In the genomic region with DNA sequence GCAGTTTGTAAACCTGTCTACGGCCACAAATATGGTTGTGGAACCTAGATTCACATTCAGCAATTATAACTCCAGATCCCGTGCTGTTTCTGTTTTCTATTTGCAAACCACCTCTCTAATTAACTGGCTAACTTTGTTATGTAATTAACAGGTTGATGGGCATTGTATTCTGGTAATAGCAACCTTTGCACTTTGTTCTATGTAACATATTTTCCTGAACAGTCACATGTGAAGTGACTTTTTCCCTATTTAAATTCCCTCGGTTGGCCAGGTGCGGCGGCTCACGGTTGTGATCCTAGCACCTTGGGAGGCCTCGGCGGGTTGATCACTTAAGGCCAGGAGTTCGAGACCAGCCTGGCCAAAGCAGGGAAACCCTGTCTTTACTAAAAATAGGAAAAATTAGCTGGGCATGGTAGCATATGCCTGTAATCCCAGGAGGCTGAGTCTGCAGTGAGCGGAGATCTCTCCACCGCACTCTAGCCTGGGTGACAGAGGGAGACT, we compare ENCODE assay signal across 8 cellular contexts. TPM values are rescaled to one million over a fixed set of nuclear protein-coding genes. Genes with fewer than 3 reads are reported as not detected.
DNase-seq lines count a peak whose midpoint lies in the region; ATAC-seq and TF ChIP-seq lines count a peak whose summit lies in the region.

No MANE protein-coding gene starts in this region.

- peak overlapping the region; percentile 57 for H3K4me2 ChIP-seq in KMS-11
- H3K4me2 ChIP-seq in mammary epithelial cell (ENCODE audit: insufficient read depth, low read depth, low read length) = peak overlapping the region; percentile 92

- no peak for DNase-seq in CD8-positive, alpha-beta T cell
- DNase-seq in mammary epithelial cell (no peak), DMS53 treated with DMSO at 0.1 percent for 48 hours (lab: John Stamatoyannopoulos, UW; ENCODE audit: unreplicated experiment) (no peak), activated gamma-delta T cell treated with Interleukin-2 at 50 U/mL for 16 hours (no peak), D341Med (ENCODE audit: low spot score) (no peak)

- H3K4me1 Mint-ChIP-seq in CD8-positive, alpha-beta T cell (ENCODE audit: low read depth) = peaks cover 51% of the 10 kb centered on the region

- H3K79me2 ChIP-seq in KMS-11 (ENCODE audit: insufficient read depth, low read depth) (peaks cover 8% of the 10 kb centered on the region; the same call in 1 of the 2 replicates), mammary epithelial cell (ENCODE audit: insufficient read depth, low read length) (peaks cover 29% of the 10 kb centered on the region)

- H4K20me1 ChIP-seq in KMS-11 (ENCODE audit: insufficient read depth) = no peaks in the 10 kb centered on the region
- no peaks in the 10 kb centered on the region for H4K20me1 ChIP-seq in mammary epithelial cell (ENCODE audit: insufficient read depth, low read length)

- TF ChIP-seq CTCF in CD8-positive, alpha-beta T cell (IDR thresholded peaks at IDR 0.05) = no peak
- TF ChIP-seq CTCF in KMS-11 (conservative IDR thresholded peaks at IDR 0.05; ENCODE audit: low read depth, low read length) = no peak
- no peak for TF ChIP-seq CTCF in mammary epithelial cell (conservative IDR thresholded peaks at IDR 0.05 in 1 of 2, IDR thresholded peaks at IDR 0.05 in 1 of 2; ENCODE audit: extremely low read depth in 1 of 2, insufficient read depth in 1 of 2, low read depth in 1 of 2, low read length in 2 of 2)

- peak overlapping the region; percentile 98 for H3K4me3 Mint-ChIP-seq in CD8-positive, alpha-beta T cell

- intact Hi-C loops in CD8-positive, alpha-beta T cell (cut with DNase I, micrococcal nuclease) = loop anchor here in 1 of 2 experiments (1.0 to 10.0 kb wide), 4 partner anchors 60 to 1959 kb away; partner anchors contain the start of genes FPGT, LRRIQ3, RABGGTB and ZZZ3
- intact Hi-C loops in mammary epithelial cell (cut with micrococcal nuclease) = loop anchor here (10.0 kb wide), 1 partner anchor 129 kb away; no protein-coding TSS in a partner anchor

- peak overlapping the region; percentile 19 for H3K27ac Mint-ChIP-seq in CD8-positive, alpha-beta T cell

- no peaks in the 10 kb centered on the region for H3K27me3 ChIP-seq in CD8-positive, alpha-beta T cell (ENCODE audit: insufficient read depth, low read length)
- no peaks in the 10 kb centered on the region for H3K27me3 ChIP-seq in KMS-11 (ENCODE audit: insufficient read depth, low read depth)
- no peaks in the 10 kb centered on the region for H3K27me3 ChIP-seq in mammary epithelial cell (ENCODE audit: insufficient read depth, low read length)
- no peaks in the 10 kb centered on the region for H3K27me3 ChIP-seq in muscle layer of duodenum (ENCODE audit: low read depth, low read length)

- in situ Hi-C loops in mammary epithelial cell (cut with MboI; ENCODE audit: low sequenced_read_pairs in 2 of 2) = loop anchor here in 1 of 2 donors (10.0 kb wide), 1 partner anchor 59 kb away; the partner anchor contains the start of gene RABGGTB

- peaks cover 29% of the 10 kb centered on the region for H3K4me1 ChIP-seq in CD8-positive, alpha-beta T cell (ENCODE audit: insufficient read depth, low read length)
- H3K4me1 ChIP-seq in KMS-11 (ENCODE audit: low read depth, poor library complexity, severe bottlenecking) (peaks cover 7% of the 10 kb centered on the region), mammary epithelial cell (ENCODE audit: insufficient read depth, low read length) (no peaks in the 10 kb centered on the region), muscle layer of duodenum (ENCODE audit: control insufficient read depth in 1 of 2, insufficient read depth in 2 of 2, low read length in 2 of 2) (peaks cover 3 to 15% of the 10 kb centered on the region in 2 donors)

- no peaks in the 10 kb centered on the region for H3K36me3 ChIP-seq in CD8-positive, alpha-beta T cell (ENCODE audit: insufficient read depth, low read length)
- H3K36me3 ChIP-seq in KMS-11 (ENCODE audit: insufficient read depth) (no peaks in the 10 kb centered on the region), mammary epithelial cell (ENCODE audit: insufficient read depth, low read length) (no peaks in the 10 kb centered on the region), muscle layer of duodenum (ENCODE audit: control insufficient read depth in 1 of 2, insufficient read depth in 2 of 2, low read length in 2 of 2) (no peaks in the 10 kb centered on the region)

- H3K27me3 Mint-ChIP-seq in CD8-positive, alpha-beta T cell (ENCODE audit: low read depth) = no peaks in the 10 kb centered on the region

- H3K9me3 Mint-ChIP-seq in CD8-positive, alpha-beta T cell = no peaks in the 10 kb centered on the region

- 78% methylated on average over 11 of the region's 11 CpGs for WGBS in mammary epithelial cell (ENCODE audit: low coverage, missing lambda C conversion rate)

- ATAC-seq in CD8-positive, alpha-beta T cell = no peak
- ATAC-seq in HG02798 (IDR thresholded peaks at IDR 0.05; ENCODE audit: poor library complexity, unreplicated experiment) = no peak

- no peak overlapping the region for H3K27ac ChIP-seq in CD8-positive, alpha-beta T cell (ENCODE audit: low read depth, low read length)
- H3K27ac ChIP-seq in KMS-11 (no peak overlapping the region), mammary epithelial cell (ENCODE audit: insufficient read depth, low read depth, low read length) (no peak overlapping the region), muscle layer of duodenum (ENCODE audit: low read length) (peak overlapping the region; percentile 90)

- CTCF ChIA-PET in CD8-positive, alpha-beta T cell (lab: Charles Lee) = no interaction called here
- CTCF ChIA-PET in mammary epithelial cell (lab: Charles Lee; ENCODE audit: low non-redundant PET) = no interaction called here

- peaks cover 9% of the 10 kb centered on the region for H3K36me3 Mint-ChIP-seq in CD8-positive, alpha-beta T cell

- H3K9ac ChIP-seq in KMS-11 (no peak overlapping the region), mammary epithelial cell (ENCODE audit: insufficient read depth, low read length) (no peak overlapping the region)

- no peaks in the 10 kb centered on the region for H3K9me3 ChIP-seq in CD8-positive, alpha-beta T cell (ENCODE audit: low read length)
- H3K9me3 ChIP-seq in mammary epithelial cell (replicated peaks; ENCODE audit: insufficient read depth, low read length) = no peaks in the 10 kb centered on the region
- H3K9me3 ChIP-seq in muscle layer of duodenum (ENCODE audit: control insufficient read depth in 1 of 2, low read length in 2 of 2) = no peaks in the 10 kb centered on the region

- dilution Hi-C loops in mammary epithelial cell (cut with HindIII; ENCODE audit: low sequenced_read_pairs) = loop anchor here (5.0 kb wide), 1 partner anchor 41 kb away; no protein-coding TSS in a partner anchor

- no peak overlapping the region for H3K4me3 ChIP-seq in CD8-positive, alpha-beta T cell (ENCODE audit: low read depth, low read length)
- H3K4me3 ChIP-seq in KMS-11 (IDR thresholded peaks at IDR 0.05; ENCODE audit: insufficient read depth, low read depth, low read length) = no peak overlapping the region
- H3K4me3 ChIP-seq in mammary epithelial cell (replicated peaks in 1 of 3; ENCODE audit: insufficient read depth in 1 of 3, low read depth in 2 of 3, low read length in 3 of 3) = peak overlapping the region; percentile 87 to 97 (median 90)
- peak overlapping the region; percentile 83 to 88 for H3K4me3 ChIP-seq in muscle layer of duodenum (ENCODE audit: low read depth in 1 of 2, low read length in 2 of 2)

- BruUV-seq in mammary epithelial cell (replicated peaks; lab: Mats Ljungman, UMichigan) = no TSS peak

- POLR2A ChIA-PET in CD8-positive, alpha-beta T cell (lab: Charles Lee) = interaction anchor here (0.8 kb wide), 1 partner anchor 63 kb away, joined by 3 read pairs; no protein-coding TSS in a partner anchor

- H2AFZ ChIP-seq in KMS-11 (ENCODE audit: low read depth) (no peak overlapping the region), mammary epithelial cell (ENCODE audit: low read depth, low read length) (peak overlapping the region; percentile 31)

RNA-seq across cellular contexts. Expression of gene ACADM, which starts 1.4 kb away (rescaled TPM):
- 1 to 10 TPM; 5.8 to 6.0 TPM for total RNA-seq in CD8-positive, alpha-beta T cell
- 10 to 100 TPM; 24.2 to 24.4 TPM for total RNA-seq in mammary epithelial cell
- 12.0 TPM for polyA plus RNA-seq in mammary epithelial cell
- polyA minus RNA-seq in mammary epithelial cell = 1.1 TPM

Comparison
In these comparisons a context has a peak if more than half of its experiments do, and no peak if none do; other contexts are left out.
1. H3K4me3 ChIP-seq: peak in mammary epithelial cell (3 of 3) and muscle layer of duodenum (2 of 2); none in CD8-positive, alpha-beta T cell (single experiment) and KMS-11 (single experiment).